11 cellular contexts compared by ENCODE assay signal in the genomic region with DNA sequence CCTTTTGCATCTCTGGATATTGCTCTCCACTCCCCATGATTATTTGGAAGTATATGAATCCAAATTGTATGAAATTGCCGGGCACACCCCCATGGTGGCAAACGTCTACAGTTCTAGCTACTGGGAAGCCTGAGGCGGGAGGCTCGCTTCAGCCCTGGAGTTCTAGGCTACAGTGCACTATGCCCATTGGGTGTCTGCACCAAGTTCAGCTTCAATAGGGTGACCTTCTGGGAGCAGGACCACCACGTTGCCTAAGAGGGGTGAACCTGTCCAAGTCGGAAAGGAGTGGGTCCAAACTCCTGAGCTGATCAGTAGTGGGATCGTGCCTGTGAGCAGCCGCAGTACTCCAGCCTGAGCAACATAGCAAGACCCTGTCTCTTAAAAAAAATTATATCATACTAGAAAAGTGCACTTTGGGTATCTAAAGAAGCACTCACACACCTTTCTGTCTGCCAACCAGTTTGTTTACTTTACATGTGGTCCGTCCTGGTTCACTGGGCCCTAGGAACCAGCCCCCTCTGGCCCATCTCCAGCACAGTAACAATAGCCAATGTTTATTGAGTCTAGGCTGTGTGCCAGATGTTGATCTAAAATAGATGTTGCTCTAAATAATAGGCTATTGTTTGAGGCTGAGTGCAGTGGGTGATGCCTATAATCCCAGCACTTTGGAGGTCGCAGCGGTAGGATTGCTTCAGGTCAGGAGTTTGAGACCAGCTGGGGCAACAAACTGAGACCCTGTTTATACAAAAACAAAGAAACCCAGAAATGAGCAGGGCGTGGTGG. TPM values are rescaled to one million over a fixed set of nuclear protein-coding genes. Genes with fewer than 3 reads are reported as not detected.
DNase-seq lines count a peak whose midpoint lies in the region; FAIRE-seq lines count a peak whose summit lies in the region.
"Had no signal": no experiment of that assay in that cellular context is flagged by ENCODE, and none has a peak within 500 bp of the region (broad histone marks: within the 10 kb centered on the region; RNA-seq: fewer than 3 reads in every experiment).

No MANE protein-coding gene starts in this region.

- H3K27me3 Mint-ChIP-seq in immature natural killer cell (ENCODE audit: low read depth in 3 of 3), result peaks cover 0 to 4% (median 1%) of the 10 kb centered on the region in 3 donors

- H3K4me1 Mint-ChIP-seq in immature natural killer cell, result peaks cover 30% of the 10 kb centered on the region in 2 donors

- H3K9me3 Mint-ChIP-seq in immature natural killer cell, result no peaks in the 10 kb centered on the region
- H3K9me3 Mint-ChIP-seq: T-helper 1 cell treated with Interleukin-12 subunit alpha and Interleukin-12 subunit beta and Interleukin-4 antibody, amounts not matched to agents 30 μg/mL and 1 μg/mL, for 36 hours had no signal

- peak overlapping the region in 3 of 5 donors; percentile 45 to 67 (median 48) for H3K4me3 Mint-ChIP-seq in immature natural killer cell
- H3K4me3 Mint-ChIP-seq: T-helper 1 cell treated with Interleukin-12 subunit alpha and Interleukin-12 subunit beta and Interleukin-4 antibody, amounts not matched to agents 30 μg/mL and 1 μg/mL, for 36 hours had no signal

- peak overlapping the region; percentile 85 to 94 (median 88) for H3K27ac Mint-ChIP-seq in immature natural killer cell
- H3K27ac Mint-ChIP-seq: T-helper 1 cell treated with Interleukin-12 subunit alpha and Interleukin-12 subunit beta and Interleukin-4 antibody, amounts not matched to agents 30 μg/mL and 1 μg/mL, for 36 hours had no signal

- no peak for FAIRE-seq in urothelium cell line (lab: Jason Lieb, UNC)
- FAIRE-seq: A204.1 had no signal

- DNase-seq in NCI-H446 treated with DMSO at 0.1 percent for 48 hours (lab: John Stamatoyannopoulos, UW), result peak; percentile 14
- DNase-seq in NCI-H446 (lab: John Stamatoyannopoulos, UW), result no peak
- DNase-seq in SW480 (ENCODE audit: low spot score), result peak; percentile 58
- no peak for DNase-seq in immature natural killer cell
- peak; percentile 82 for DNase-seq in urothelium cell line (ENCODE audit: low spot score)
- DNase-seq in stimulated activated CD4-positive, alpha-beta T cell treated with anti-CD3 and anti-CD28 coated beads, Interleukin-4, amount 100 ng/mL, for 24 hours, result no peak
- DNase-seq in DMS 273 treated with DMSO at 0.1 percent for 48 hours (lab: John Stamatoyannopoulos, UW), result no peak
- no peak for DNase-seq in effector CD4-positive, alpha-beta T cell
- DNase-seq: foreskin fibroblast had no signal

- H3K36me3 Mint-ChIP-seq in immature natural killer cell, result no peaks in the 10 kb centered on the region

RNA-seq across cellular contexts. Expression of a gene that starts 16.4 kb away (rescaled TPM):
- 10 to 100 TPM; 41.8 to 49.4 (median 47.7) TPM for polyA plus RNA-seq in immature natural killer cell

RNA-seq across cellular contexts. Expression of a gene that starts 24.9 kb away (rescaled TPM):
- polyA plus RNA-seq in immature natural killer cell, result 100 to 1,000 TPM in 2 of 3 donors, 10 to 100 TPM in 1; 37.4 to 160 (median 124) TPM

RNA-seq across cellular contexts. Expression of a gene that starts 32.9 kb away (rescaled TPM):
- polyA plus RNA-seq in immature natural killer cell, result 10 to 100 TPM; 38.5 to 88.4 (median 41.8) TPM

RNA-seq across cellular contexts. Expression of a gene that starts 57.7 kb away (rescaled TPM):
- polyA plus RNA-seq in immature natural killer cell, result 100 to 1,000 TPM; 166 to 430 (median 222) TPM

Comparison
In these comparisons a context has a peak if more than half of its experiments do, and no peak if none do; other contexts are left out.
1. DNase-seq: peak in NCI-H446 treated with DMSO at 0.1 percent for 48 hours (single experiment), SW480 (single experiment) and urothelium cell line (single experiment); none in NCI-H446 (0 of 2), immature natural killer cell (0 of 3), stimulated activated CD4-positive, alpha-beta T cell treated with anti-CD3 and anti-CD28 coated beads, Interleukin-4, amount 100 ng/mL, for 24 hours (single experiment), DMS 273 treated with DMSO at 0.1 percent for 48 hours (single experiment) and effector CD4-positive, alpha-beta T cell (single experiment).